Comparison of ENCODE assay signal across 1 cellular context in genomic region chr4:24664956-24665355, GRCh38.
TF ChIP-seq lines count a peak whose summit lies in the region.

No MANE protein-coding gene starts in this region.

TF ChIP-seq in H1, 55 proteins besides CTCF, POLR2A, EP300 and RAD21 (continued from another document):
- TF ChIP-seq CHD7 (IDR thresholded peaks at IDR 0.05; ENCODE audit: insufficient replicate concordance, low read length) (no peak), POU5F1 (IDR thresholded peaks at IDR 0.05; ENCODE audit: low read depth, low read length) (no peak), RXRA (IDR thresholded peaks at IDR 0.05; ENCODE audit: insufficient read depth, low read depth, low read length) (no peak), CHD1 (IDR thresholded peaks at IDR 0.05; ENCODE audit: low read depth, low read length) (no peak), MAFK (IDR thresholded peaks at IDR 0.05; ENCODE audit: low read depth, low read length) (no peak), CREB1 (IDR thresholded peaks at IDR 0.05) (no peak), TAF7 (optimal IDR thresholded peaks at IDR 0.05; ENCODE audit: borderline replicate concordance, low read depth, low read length) (no peak), POLR2AphosphoS5 (IDR thresholded peaks at IDR 0.05; ENCODE audit: low read depth, low read length) (no peak)
TF ChIP-seq in H1: peak in this region for 0.
